In the genomic region with DNA sequence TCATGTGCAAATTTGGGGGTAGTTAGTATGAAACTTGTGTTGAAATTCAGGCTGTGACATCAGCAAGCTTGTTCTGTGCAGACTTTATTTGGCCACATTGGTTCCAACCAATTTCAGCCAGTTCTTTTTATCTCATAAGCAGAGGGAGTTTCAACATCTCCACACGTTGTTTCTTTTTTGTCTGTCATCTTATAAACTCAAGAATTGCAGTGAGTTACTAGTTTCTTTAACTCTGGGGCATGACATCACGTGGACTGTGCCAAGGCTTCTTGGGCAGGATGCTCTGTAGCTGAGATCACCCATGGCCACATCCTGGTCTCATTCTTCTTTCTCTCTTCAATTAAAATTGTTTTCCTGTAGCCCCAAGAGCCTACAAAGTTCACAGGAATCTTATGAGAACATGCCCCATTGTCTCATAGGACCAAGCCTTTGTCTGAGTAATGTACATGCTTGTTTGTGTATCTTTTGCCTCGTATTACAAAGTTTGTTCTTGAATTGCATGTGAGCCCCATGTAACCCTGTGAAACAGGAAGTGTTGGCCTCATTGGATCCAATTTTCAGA, we compare ENCODE assay signal across 13 cellular contexts.
DNase-seq lines count a peak whose midpoint lies in the region; ATAC-seq and TF ChIP-seq lines count a peak whose summit lies in the region.
"Had no signal": no experiment of that assay in that cellular context is flagged by ENCODE, and none has a peak within 500 bp of the region (broad histone marks: within the 10 kb centered on the region; RNA-seq: fewer than 3 reads in every experiment).

No MANE protein-coding gene starts in this region.

- H3K4me2 ChIP-seq in IMR-90 (ENCODE audit: low read depth, low read length) (no peak overlapping the region), mesenchymal stem cell (ENCODE audit: low read length, poor library complexity, severe bottlenecking) (no peak overlapping the region)

- 38% methylated on average over 1 of the region's 3 CpGs; no CpG with 5 or more reads in 1 of the 2 experiments for WGBS in IMR-90 (ENCODE audit: extremely low coverage in 2 of 2, insufficient read length in 1 of 2), 2 experiments
- WGBS in mesenchymal stem cell: 47% methylated on average over 3 of the region's 3 CpGs

- H3K36me3 ChIP-seq in IMR-90 (ENCODE audit: control insufficient read depth, insufficient read depth, low read length) (no peaks in the 10 kb centered on the region), mesenchymal stem cell (ENCODE audit: control insufficient read depth in 1 of 2, insufficient read depth in 2 of 2, low read depth in 1 of 2, low read length in 2 of 2) (no peaks in the 10 kb centered on the region)

- H3K9me3 ChIP-seq in IMR-90 (ENCODE audit: control insufficient read depth, insufficient read depth, low read length): no peaks in the 10 kb centered on the region; the same call in 1 of the 2 replicates
- H3K9me3 ChIP-seq in mesenchymal stem cell (ENCODE audit: control insufficient read depth, low read length): no peaks in the 10 kb centered on the region

- H3K36me3 Mint-ChIP-seq in progenitor cell of endocrine pancreas (ENCODE audit: insufficient read depth): no peaks in the 10 kb centered on the region

- peak overlapping the region; percentile 50 to 71; a peak in 3 of 4 replicates for H4K8ac ChIP-seq in IMR-90 (ENCODE audit: low read depth in 2 of 2, low read length in 2 of 2)
- no peak overlapping the region for H4K8ac ChIP-seq in mesenchymal stem cell (ENCODE audit: low read length)

- H2BK5ac ChIP-seq in IMR-90 (ENCODE audit: low read depth, low read length, poor library complexity, severe bottlenecking): peak overlapping the region; percentile 89
- no peak overlapping the region for H2BK5ac ChIP-seq in mesenchymal stem cell (ENCODE audit: low read depth, low read length, poor library complexity, severe bottlenecking)

- CTCF ChIA-PET in IMR-90 (lab: Yijun Ruan, JAX): interaction anchor here (1.4 kb wide), 1 partner anchor 8 kb away, joined by 4 read pairs; no protein-coding TSS in a partner anchor

- H3K18ac ChIP-seq in IMR-90 (ENCODE audit: low read depth, low read length) (peak overlapping the region; percentile 92), mesenchymal stem cell (ENCODE audit: low read depth in 1 of 2, low read length in 2 of 2) (no peak overlapping the region)

- H3K27ac Mint-ChIP-seq in progenitor cell of endocrine pancreas: no peak overlapping the region
- H3K27ac Mint-ChIP-seq: activated T-helper 1 cell treated with anti-CD3 and anti-CD28 coated beads, Interleukin-12 subunit alpha, Interleukin-12 subunit beta, Interleukin-2, Interleukin-4 antibody, amounts not matched to agents 30 ng/mL and 10 ng/mL and 1 ng/mL, durations not matched to agents 14 hours and 24 hours and 36 hours; nephron had no signal

- DNase-seq in AG20443 (ENCODE audit: low spot score): peak; percentile 42
- DNase-seq in IMR-90: peak; percentile 81
- peak; percentile 92 for DNase-seq in dedifferentiated amniotic fluid mesenchymal stem cell (ENCODE audit: extremely low spot score)
- DNase-seq in mesenchymal stem cell: peak; percentile 2
- DNase-seq in NCI-H2196 treated with DMSO at 0.1 percent for 48 hours (lab: John Stamatoyannopoulos, UW; ENCODE audit: unreplicated experiment): no peak
- DNase-seq in progenitor cell of endocrine pancreas (ENCODE audit: low spot score, unreplicated experiment): no peak
- DNase-seq in COR-L47 (lab: John Stamatoyannopoulos, UW): no peak
- DNase-seq: cortex of kidney, NCI-H2171 treated with DMSO at 0.1 percent for 48 hours had no signal

- H3K9ac ChIP-seq in IMR-90 (ENCODE audit: low read depth, low read length): no peak overlapping the region
- H3K9ac ChIP-seq in mesenchymal stem cell (ENCODE audit: low read length): peak overlapping the region; percentile 85

- dilution Hi-C loops in IMR-90 (cut with HindIII; ENCODE audit: low sequenced_read_pairs, unreplicated experiment): no loop called here

- POLR2A ChIA-PET in IMR-90 (lab: Charles Lee; ENCODE audit: unreplicated experiment): no interaction called here

- no peak overlapping the region for H2AK9ac ChIP-seq in IMR-90 (replicated peaks; ENCODE audit: low read depth, low read length, poor library complexity)

- peak overlapping the region; percentile 84 for H2BK20ac ChIP-seq in IMR-90 (ENCODE audit: low read depth, low read length)

- no peak for TF ChIP-seq POLR2A in IMR-90 (IDR thresholded peaks at IDR 0.05; ENCODE audit: low read depth, low read length)

- H3K27me3 Mint-ChIP-seq in progenitor cell of endocrine pancreas: peaks cover 20% of the 10 kb centered on the region

- H3K79me1 ChIP-seq in IMR-90 (ENCODE audit: low read depth in 1 of 2, low read length in 2 of 2) (no peaks in the 10 kb centered on the region), mesenchymal stem cell (replicated peaks; ENCODE audit: low read length, poor library complexity, severe bottlenecking) (no peaks in the 10 kb centered on the region)

- no peaks in the 10 kb centered on the region for H3K9me1 ChIP-seq in IMR-90 (ENCODE audit: insufficient read depth, low read length)

- no peak; the same call in 1 of the 2 replicates for ATAC-seq in IMR-90 (ENCODE audit: low read depth)
- no peak for ATAC-seq in HG03139 (IDR thresholded peaks at IDR 0.05; ENCODE audit: unreplicated experiment)

- TF ChIP-seq RAD21 in IMR-90 (IDR thresholded peaks at IDR 0.05; ENCODE audit: low read length): no peak

- H3K14ac ChIP-seq in IMR-90 (replicated peaks; ENCODE audit: low read depth, low read length) (peak overlapping the region; percentile 52; the same call in 1 of the 2 replicates), mesenchymal stem cell (ENCODE audit: low read length in 2 of 2) (no peak overlapping the region)

- H3K4me3 Mint-ChIP-seq in progenitor cell of endocrine pancreas (ENCODE audit: low read depth): no peak overlapping the region
- H3K4me3 Mint-ChIP-seq: activated T-helper 1 cell treated with anti-CD3 and anti-CD28 coated beads, Interleukin-12 subunit alpha, Interleukin-12 subunit beta, Interleukin-2, Interleukin-4 antibody, amounts not matched to agents 30 ng/mL and 10 ng/mL and 1 ng/mL, durations not matched to agents 14 hours and 24 hours and 36 hours; nephron had no signal

- H3K4me1 Mint-ChIP-seq in progenitor cell of endocrine pancreas (ENCODE audit: low read depth): no peaks in the 10 kb centered on the region

- H3K4ac ChIP-seq in IMR-90 (ENCODE audit: low read depth, low read length): peak overlapping the region; percentile 85; the same call in 1 of the 2 replicates
- no peak overlapping the region for H3K4ac ChIP-seq in mesenchymal stem cell (ENCODE audit: low read depth in 1 of 2, low read length in 2 of 2)

- no peaks in the 10 kb centered on the region for H3K9me3 Mint-ChIP-seq in progenitor cell of endocrine pancreas (ENCODE audit: low read depth)
- H3K9me3 Mint-ChIP-seq: activated T-helper 1 cell treated with anti-CD3 and anti-CD28 coated beads, Interleukin-12 subunit alpha, Interleukin-12 subunit beta, Interleukin-2, Interleukin-4 antibody, amounts not matched to agents 30 ng/mL and 10 ng/mL and 1 ng/mL, durations not matched to agents 14 hours and 24 hours and 36 hours; nephron had no signal

- H3K27me3 ChIP-seq in IMR-90 (ENCODE audit: control insufficient read depth, insufficient read depth, low read length): no peaks in the 10 kb centered on the region
- no peaks in the 10 kb centered on the region for H3K27me3 ChIP-seq in mesenchymal stem cell (ENCODE audit: control insufficient read depth in 1 of 2, insufficient read depth in 1 of 2, low read length in 2 of 2)

- H4K91ac ChIP-seq in IMR-90 (ENCODE audit: insufficient read depth, low read depth, low read length) (0 out of 2 replicates have a peak overlapping the region, but pooled peaks have one; percentile 61), mesenchymal stem cell (ENCODE audit: low read length) (no peak overlapping the region)

- H2BK15ac ChIP-seq in IMR-90 (ENCODE audit: low read depth, low read length): no peak overlapping the region
- no peak overlapping the region for H2BK15ac ChIP-seq in mesenchymal stem cell (ENCODE audit: low read depth, poor library complexity, severe bottlenecking)

- H3K27ac ChIP-seq in IMR-90 (ENCODE audit: insufficient read depth, low read length): peak overlapping the region; percentile 70
- no peak overlapping the region for H3K27ac ChIP-seq in mesenchymal stem cell (ENCODE audit: low read length, poor library complexity, severe bottlenecking)
- H3K27ac ChIP-seq: VCaP had no signal

- peak overlapping the region; percentile 40 for H2AFZ ChIP-seq in IMR-90 (replicated peaks; ENCODE audit: low read length, poor library complexity)
- H2AFZ ChIP-seq in mesenchymal stem cell (ENCODE audit: low read depth, low read length): no peak overlapping the region

- H3K23ac ChIP-seq in IMR-90 (ENCODE audit: low read depth, low read length) (0 out of 2 replicates have a peak overlapping the region, but pooled peaks have one; percentile 41), mesenchymal stem cell (ENCODE audit: low read length in 2 of 2) (no peak overlapping the region)

- TF ChIP-seq CTCF in IMR-90 (conservative IDR thresholded peaks at IDR 0.05; ENCODE audit: low read depth, low read length): no peak
- no peak for TF ChIP-seq CTCF in progenitor cell of endocrine pancreas (IDR thresholded peaks at IDR 0.05; ENCODE audit: unreplicated experiment)

- peak overlapping the region; percentile 89 for H4K5ac ChIP-seq in IMR-90 (ENCODE audit: low read depth, low read length)

- in situ Hi-C loops in IMR-90 (cut with MboI; ENCODE audit: low sequenced_read_pairs): no loop called here

- no peak overlapping the region for H2BK12ac ChIP-seq in mesenchymal stem cell (ENCODE audit: low read length in 2 of 2)

- H3K56ac ChIP-seq in IMR-90 (ENCODE audit: extremely low read depth, insufficient read depth, low read length): no peak overlapping the region

- BruUV-seq in IMR-90 (replicated peaks; lab: Mats Ljungman, UMichigan): no TSS peak

- no peaks in the 10 kb centered on the region for H4K20me1 ChIP-seq in IMR-90 (ENCODE audit: insufficient read depth, low read length)

- peaks cover 7% of the 10 kb centered on the region for H3K4me1 ChIP-seq in IMR-90 (ENCODE audit: control insufficient read depth, insufficient read depth, low read length)
- H3K4me1 ChIP-seq in mesenchymal stem cell (ENCODE audit: control insufficient read depth, insufficient read depth, low read depth, low read length): peaks cover 6% of the 10 kb centered on the region

- H3K4me3 ChIP-seq in IMR-90 (ENCODE audit: insufficient read depth, low read depth, low read length) (no peak overlapping the region), mesenchymal stem cell (ENCODE audit: insufficient read depth in 1 of 2, low read depth in 1 of 2, low read length in 2 of 2) (no peak overlapping the region)

- H2BK120ac ChIP-seq in IMR-90 (ENCODE audit: low read depth, low read length): peak overlapping the region; percentile 82; the same call in 1 of the 2 replicates
- no peak overlapping the region for H2BK120ac ChIP-seq in mesenchymal stem cell (ENCODE audit: low read depth, low read length)

- H2AK5ac ChIP-seq in IMR-90 (ENCODE audit: low read depth, low read length) (no peak overlapping the region), mesenchymal stem cell (ENCODE audit: low read length, severe bottlenecking) (no peak overlapping the region)

- intact Hi-C loops in IMR-90 (cut with micrococcal nuclease): no loop called here

TF ChIP-seq in IMR-90, 13 proteins besides CTCF, POLR2A, EP300 and RAD21 (continues in another document):
- no peak for TF ChIP-seq RFX5 (IDR thresholded peaks at IDR 0.05; ENCODE audit: low read depth, low read length)

Comparison
In these comparisons a context has a peak if more than half of its experiments do, and no peak if none do; other contexts are left out.
1. DNase-seq: peak in AG20443 (single experiment), IMR-90 (single experiment), dedifferentiated amniotic fluid mesenchymal stem cell (single experiment) and mesenchymal stem cell (single experiment); none in NCI-H2196 treated with DMSO at 0.1 percent for 48 hours (single experiment), progenitor cell of endocrine pancreas (single experiment) and COR-L47 (single experiment).